ENCODE assay signal across 18 cellular contexts in genomic region chr6:63615590-63615989, GRCh38. TPM values are rescaled to one million over a fixed set of nuclear protein-coding genes. Genes with fewer than 3 reads are reported as not detected.
A peak's percentile ranks its signal among the peaks of the same experiment; 100 is the strongest.
DNase-seq lines count a peak whose midpoint lies in the region; ATAC-seq and TF ChIP-seq lines count a peak whose summit lies in the region.
"Had no signal": no experiment of that assay in that cellular context is flagged by ENCODE, and none has a peak within 500 bp of the region (broad histone marks: within the 10 kb centered on the region; RNA-seq: fewer than 3 reads in every experiment).

No MANE protein-coding gene starts in this region.

- H3K27ac Mint-ChIP-seq in neural progenitor cell, result no peak overlapping the region
- H3K27ac Mint-ChIP-seq: CD14-positive monocyte; CD4-positive, alpha-beta memory T cell had no signal

- H3K27ac ChIP-seq in neural progenitor cell, result no peak overlapping the region
- H3K27ac ChIP-seq: BLaER1 had no signal

- no peaks in the 10 kb centered on the region for H3K36me3 Mint-ChIP-seq in neural progenitor cell
- H3K36me3 Mint-ChIP-seq: CD14-positive monocyte; CD4-positive, alpha-beta memory T cell had no signal

- no peaks in the 10 kb centered on the region for H3K9me3 ChIP-seq in neural progenitor cell (ENCODE audit: low read depth)
- H3K9me3 ChIP-seq: BLaER1 had no signal

- no peaks in the 10 kb centered on the region for H4K20me1 ChIP-seq in neural progenitor cell (ENCODE audit: low read depth)
- H4K20me1 ChIP-seq: BLaER1 had no signal

- H3K27me3 ChIP-seq in neural progenitor cell, result no peaks in the 10 kb centered on the region
- H3K27me3 ChIP-seq: BLaER1 had no signal

- H3K36me3 ChIP-seq in neural progenitor cell, result no peaks in the 10 kb centered on the region
- H3K36me3 ChIP-seq: BLaER1 had no signal

- peak; percentile 28 for DNase-seq in COLO829 (ENCODE audit: low spot score)
- DNase-seq in HCEC 1CT, result peak; percentile 42
- peak; percentile 11 for DNase-seq in fibroblast of gingiva (ENCODE audit: low read depth)
- no peak for DNase-seq in neural progenitor cell (ENCODE audit: low spot score)
- no peak for DNase-seq in NCI-H1092 treated with DMSO at 0.1 percent for 48 hours (lab: John Stamatoyannopoulos, UW)
- DNase-seq in cardiac septum (ENCODE audit: low spot score), result no peak
- DNase-seq: 8988T; Calu3; CD4-positive, alpha-beta memory T cell; DND-41; EL; GOT3; H7; KBM-7 had no signal

- peak overlapping the region; percentile 60 for H2AFZ ChIP-seq in neural progenitor cell (replicated peaks)

- H3K4me1 ChIP-seq in neural progenitor cell, result no peaks in the 10 kb centered on the region

- ATAC-seq in HG03135 (IDR thresholded peaks at IDR 0.05; ENCODE audit: unreplicated experiment) (no peak), GM21619 (IDR thresholded peaks at IDR 0.05; ENCODE audit: unreplicated experiment) (no peak)

- no peaks in the 10 kb centered on the region for H3F3A ChIP-seq in neural progenitor cell (ENCODE audit: low read depth)

- no peak overlapping the region for H3K4me3 ChIP-seq in neural progenitor cell
- H3K4me3 ChIP-seq: BLaER1 had no signal

- no peaks in the 10 kb centered on the region for H3K9me3 Mint-ChIP-seq in neural progenitor cell
- H3K9me3 Mint-ChIP-seq: CD4-positive, alpha-beta memory T cell had no signal

- H3K9ac ChIP-seq in neural progenitor cell, result no peak overlapping the region
- H3K9ac ChIP-seq: BLaER1 had no signal

- no peak overlapping the region for H3K4me3 Mint-ChIP-seq in neural progenitor cell
- H3K4me3 Mint-ChIP-seq: CD14-positive monocyte; CD4-positive, alpha-beta memory T cell had no signal

- H3K4me1 Mint-ChIP-seq in neural progenitor cell, result peaks cover 10% of the 10 kb centered on the region
- H3K4me1 Mint-ChIP-seq: CD4-positive, alpha-beta memory T cell had no signal

- peaks cover 2% of the 10 kb centered on the region for H3K27me3 Mint-ChIP-seq in neural progenitor cell (ENCODE audit: insufficient read depth, low read depth)

- TF ChIP-seq CTCF in neural progenitor cell (IDR thresholded peaks at IDR 0.05), result no peak

- intact Hi-C loops in cardiac septum (cut with DNase I), result no loop called here

- no peaks in the 10 kb centered on the region for H3K79me2 ChIP-seq in neural progenitor cell (ENCODE audit: low read depth)

- H3K4me2 ChIP-seq in neural progenitor cell, result no peak overlapping the region
- H3K4me2 ChIP-seq: BLaER1 had no signal

RNA-seq across cellular contexts. Expression of gene PHF3, which starts 20.0 kb away (rescaled TPM):
- total RNA-seq in neural progenitor cell (ENCODE audit: low replicate concordance), result 72.4 and 100 TPM in 2 replicates
- total RNA-seq in cardiac septum, result 38.8 TPM

RNA-seq across cellular contexts. Expression of gene PTP4A1, which starts 43.3 kb away (rescaled TPM):
- total RNA-seq in neural progenitor cell (ENCODE audit: low replicate concordance) (13.8 and 31.3 TPM in 2 replicates), cardiac septum (42.6 TPM)

Comparison
In these comparisons a context has a peak if more than half of its experiments do, and no peak if none do; other contexts are left out.
1. DNase-seq: peak in COLO829 (single experiment), HCEC 1CT (single experiment) and fibroblast of gingiva (single experiment); none in neural progenitor cell (single experiment), NCI-H1092 treated with DMSO at 0.1 percent for 48 hours (single experiment) and cardiac septum (single experiment).